In the genomic region with DNA sequence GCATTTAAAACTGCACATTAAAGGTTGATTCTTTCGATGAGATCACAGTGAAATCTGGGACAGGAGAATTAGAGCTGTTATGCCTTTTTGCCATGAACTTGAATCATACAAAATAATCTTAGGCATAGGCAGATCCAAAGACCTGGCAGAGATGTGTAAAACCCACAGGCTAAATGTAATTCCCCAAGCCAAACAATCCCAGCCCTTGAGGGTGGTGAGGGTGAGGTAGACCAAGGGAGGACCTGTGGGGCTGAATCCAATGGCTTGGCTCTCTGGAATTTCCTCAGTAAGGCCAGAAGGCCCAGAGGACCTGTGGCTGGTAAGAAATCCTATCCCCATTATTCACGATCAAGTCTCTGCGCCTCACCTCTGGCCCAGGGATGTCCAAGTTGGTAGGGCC, we compare ENCODE assay signal across 17 cellular contexts.
DNase-seq lines count a peak whose midpoint lies in the region; ATAC-seq and TF ChIP-seq lines count a peak whose summit lies in the region.
"Had no signal": no experiment of that assay in that cellular context is flagged by ENCODE, and none has a peak within 500 bp of the region (broad histone marks: within the 10 kb centered on the region; RNA-seq: fewer than 3 reads in every experiment).

No MANE protein-coding gene starts in this region.

- H3K27ac ChIP-seq in IMR-90 (ENCODE audit: insufficient read depth, low read length), result no peak overlapping the region
- H3K27ac ChIP-seq: A549 had no signal

- TF ChIP-seq CTCF in IMR-90 (conservative IDR thresholded peaks at IDR 0.05; ENCODE audit: low read depth, low read length), result no peak

- H2AFZ ChIP-seq in IMR-90 (replicated peaks; ENCODE audit: low read length, poor library complexity), result no peak overlapping the region
- H2AFZ ChIP-seq: GM23338 had no signal

- no peak overlapping the region for H3K4me3 ChIP-seq in IMR-90 (ENCODE audit: insufficient read depth, low read depth, low read length)
- H3K4me3 ChIP-seq: A549, GM23338 had no signal

- H2BK5ac ChIP-seq in IMR-90 (ENCODE audit: low read depth, low read length, poor library complexity, severe bottlenecking), result no peak overlapping the region

- no peaks in the 10 kb centered on the region for H3K27me3 Mint-ChIP-seq in stimulated activated naive B cell treated with anti-CD40 and anti-IgM and Interleukin-4, amounts not matched to agents 10 μg/mL and 1 μg/mL and 100 μg/mL, for 72 hours
- H3K27me3 Mint-ChIP-seq: CD4-positive, alpha-beta memory T cell had no signal

- BruUV-seq in IMR-90 (replicated peaks; lab: Mats Ljungman, UMichigan), result no TSS peak

- H3K23ac ChIP-seq in IMR-90 (ENCODE audit: low read depth, low read length), result no peak overlapping the region

- peak overlapping the region; percentile 37 for H3K27ac Mint-ChIP-seq in stimulated activated naive B cell treated with anti-CD40 and anti-IgM and Interleukin-4, amounts not matched to agents 10 μg/mL and 1 μg/mL and 100 μg/mL, for 72 hours
- H3K27ac Mint-ChIP-seq: GM23338, H9 had no signal

- H3K27me3 ChIP-seq in IMR-90 (ENCODE audit: control insufficient read depth, insufficient read depth, low read length), result no peaks in the 10 kb centered on the region

- dilution Hi-C loops in IMR-90 (cut with HindIII; ENCODE audit: low sequenced_read_pairs, unreplicated experiment), result no loop called here

- TF ChIP-seq RAD21 in IMR-90 (IDR thresholded peaks at IDR 0.05; ENCODE audit: low read length), result no peak

- ATAC-seq in IMR-90 (ENCODE audit: low read depth), result no peak
- ATAC-seq in stimulated activated naive B cell treated with anti-CD40 and anti-IgM and Interleukin-4, amounts not matched to agents 10 μg/mL and 1 μg/mL and 100 μg/mL, for 72 hours (replicated peaks), result no peak
- no peak for ATAC-seq in GM18907 (IDR thresholded peaks at IDR 0.05; ENCODE audit: unreplicated experiment)
- ATAC-seq: A549, GM23338, HCT116 had no signal

- no peak overlapping the region for H3K56ac ChIP-seq in IMR-90 (ENCODE audit: extremely low read depth, insufficient read depth, low read length)

- H4K5ac ChIP-seq in IMR-90 (ENCODE audit: low read depth, low read length), result peak overlapping the region; percentile 15; the same call in 1 of the 2 replicates

- no peak overlapping the region for H3K14ac ChIP-seq in IMR-90 (replicated peaks; ENCODE audit: low read depth, low read length)

- H4K8ac ChIP-seq in IMR-90 (ENCODE audit: low read depth in 2 of 2, low read length in 2 of 2), result no peak overlapping the region

- H3K4ac ChIP-seq in IMR-90 (ENCODE audit: low read depth, low read length), result peak overlapping the region; percentile 15; the same call in 1 of the 2 replicates

- peaks cover 20% of the 10 kb centered on the region for H3K4me1 ChIP-seq in IMR-90 (ENCODE audit: control insufficient read depth, insufficient read depth, low read length)

- H3K36me3 ChIP-seq in IMR-90 (ENCODE audit: control insufficient read depth, insufficient read depth, low read length), result no peaks in the 10 kb centered on the region

- no peaks in the 10 kb centered on the region for H4K20me1 ChIP-seq in IMR-90 (ENCODE audit: insufficient read depth, low read length)

- in situ Hi-C loops in IMR-90 (cut with MboI; ENCODE audit: low sequenced_read_pairs), result no loop called here

- 0 out of 2 replicates have a peak overlapping the region, but pooled peaks have one; percentile 49 for H2BK20ac ChIP-seq in IMR-90 (ENCODE audit: low read depth, low read length)

- H3K36me3 Mint-ChIP-seq in stimulated activated naive B cell treated with anti-CD40 and anti-IgM and Interleukin-4, amounts not matched to agents 10 μg/mL and 1 μg/mL and 100 μg/mL, for 72 hours, result peaks cover 19 to 41% of the 10 kb centered on the region in 2 donors

- POLR2A ChIA-PET in IMR-90 (lab: Charles Lee; ENCODE audit: unreplicated experiment), result no interaction called here

- H3K4me2 ChIP-seq in IMR-90 (ENCODE audit: low read depth, low read length), result no peak overlapping the region
- H3K4me2 ChIP-seq: A549, GM23338 had no signal

- H2BK120ac ChIP-seq in IMR-90 (ENCODE audit: low read depth, low read length), result peak overlapping the region; percentile 29; the same call in 1 of the 2 replicates

- H3K4me1 Mint-ChIP-seq in stimulated activated naive B cell treated with anti-CD40 and anti-IgM and Interleukin-4, amounts not matched to agents 10 μg/mL and 1 μg/mL and 100 μg/mL, for 72 hours, result peaks cover 3 to 5% of the 10 kb centered on the region in 2 donors
- H3K4me1 Mint-ChIP-seq: GM23338, H9 had no signal

- no peak for TF ChIP-seq POLR2A in IMR-90 (IDR thresholded peaks at IDR 0.05; ENCODE audit: low read depth, low read length)

- WGBS in IMR-90 (ENCODE audit: extremely low coverage in 2 of 2, insufficient read length in 1 of 2), 2 experiments, result no CpG with 5 or more reads among the region's 3 CpGs

- H4K91ac ChIP-seq in IMR-90 (ENCODE audit: insufficient read depth, low read depth, low read length), result peak overlapping the region; percentile 31; the same call in 1 of the 2 replicates

- peak overlapping the region; percentile 26; the same call in 1 of the 2 replicates for H2AK5ac ChIP-seq in IMR-90 (ENCODE audit: low read depth, low read length)

- peak overlapping the region; percentile 27; the same call in 2 of the 3 replicates for H2BK15ac ChIP-seq in IMR-90 (ENCODE audit: low read depth, low read length)

- H2AK9ac ChIP-seq in IMR-90 (replicated peaks; ENCODE audit: low read depth, low read length, poor library complexity), result no peak overlapping the region

- no peaks in the 10 kb centered on the region for H3K9me3 Mint-ChIP-seq in stimulated activated naive B cell treated with anti-CD40 and anti-IgM and Interleukin-4, amounts not matched to agents 10 μg/mL and 1 μg/mL and 100 μg/mL, for 72 hours
- H3K9me3 Mint-ChIP-seq: CD4-positive, alpha-beta memory T cell; GM23338; H9 had no signal

- no peak for DNase-seq in IMR-90
- DNase-seq in NCI-H226, result peak; percentile 57
- DNase-seq in stimulated activated naive B cell treated with anti-CD40 and anti-IgM and Interleukin-4, amounts not matched to agents 10 μg/mL and 1 μg/mL and 100 μg/mL, for 72 hours, result no peak
- no peak for DNase-seq in activated effector memory CD4-positive, alpha-beta T cell treated with Interleukin-2 at 50 U/mL for 16 hours
- DNase-seq in NOMO-1 treated with dmso at 0.1 percent for 144 hours (lab: John Stamatoyannopoulos, UW; ENCODE audit: unreplicated experiment), result no peak
- DNase-seq: ACHN; C1 segment of cervical spinal cord; Calu3; CD4-positive, alpha-beta memory T cell; COR-L47; DMS53; DMS79 treated with DMSO at 0.1 percent for 48 hours; H9 had no signal

- no peak overlapping the region for H3K18ac ChIP-seq in IMR-90 (ENCODE audit: low read depth, low read length)

- intact Hi-C loops in IMR-90 (cut with micrococcal nuclease), result no loop called here

- H3K79me1 ChIP-seq in IMR-90 (ENCODE audit: low read depth in 1 of 2, low read length in 2 of 2), result peaks cover 5 to 29% of the 10 kb centered on the region in 2 experiments; a peak in 3 of 4 replicates

- no peak overlapping the region for H3K4me3 Mint-ChIP-seq in stimulated activated naive B cell treated with anti-CD40 and anti-IgM and Interleukin-4, amounts not matched to agents 10 μg/mL and 1 μg/mL and 100 μg/mL, for 72 hours
- H3K4me3 Mint-ChIP-seq: CD4-positive, alpha-beta memory T cell; GM23338; H9 had no signal

- H3K9me3 ChIP-seq in IMR-90 (ENCODE audit: control insufficient read depth, insufficient read depth, low read length), result no peaks in the 10 kb centered on the region
- H3K9me3 ChIP-seq: A549 had no signal

- peaks cover 19% of the 10 kb centered on the region for H3K9me1 ChIP-seq in IMR-90 (ENCODE audit: insufficient read depth, low read length)

- CTCF ChIA-PET in IMR-90 (lab: Yijun Ruan, JAX), result no interaction called here

- H3K9ac ChIP-seq in IMR-90 (ENCODE audit: low read depth, low read length), result no peak overlapping the region

TF ChIP-seq in IMR-90, 13 proteins besides CTCF, POLR2A, EP300 and RAD21:
- TF ChIP-seq SMC3 (IDR thresholded peaks at IDR 0.05; ENCODE audit: low read depth, low read length), result no peak
- TF ChIP-seq NFE2L2 (IDR thresholded peaks at IDR 0.05; ENCODE audit: low read depth, low read length), result no peak
- TF ChIP-seq MXI1 (IDR thresholded peaks at IDR 0.05; ENCODE audit: borderline replicate concordance, low read depth, low read length), result no peak
- no peak for TF ChIP-seq CHD1 (IDR thresholded peaks at IDR 0.05; ENCODE audit: low read depth, low read length)
- no peak for TF ChIP-seq BHLHE40 (IDR thresholded peaks at IDR 0.05; ENCODE audit: low read depth, low read length)
- TF ChIP-seq RCOR1 (IDR thresholded peaks at IDR 0.05; ENCODE audit: insufficient replicate concordance, low read length), result no peak
- no peak for TF ChIP-seq MAZ (IDR thresholded peaks at IDR 0.05; ENCODE audit: borderline replicate concordance, low read depth, low read length)
- no peak for TF ChIP-seq CEBPB (IDR thresholded peaks at IDR 0.05; ENCODE audit: low read depth, low read length)
- TF ChIP-seq RFX5 (IDR thresholded peaks at IDR 0.05; ENCODE audit: low read depth, low read length), result no peak
- no peak for TF ChIP-seq MAFK (IDR thresholded peaks at IDR 0.05; ENCODE audit: low read depth, low read length)
- TF ChIP-seq FOS (IDR thresholded peaks at IDR 0.05; ENCODE audit: low read depth, low read length), result no peak
- TF ChIP-seq, protein P1, sequence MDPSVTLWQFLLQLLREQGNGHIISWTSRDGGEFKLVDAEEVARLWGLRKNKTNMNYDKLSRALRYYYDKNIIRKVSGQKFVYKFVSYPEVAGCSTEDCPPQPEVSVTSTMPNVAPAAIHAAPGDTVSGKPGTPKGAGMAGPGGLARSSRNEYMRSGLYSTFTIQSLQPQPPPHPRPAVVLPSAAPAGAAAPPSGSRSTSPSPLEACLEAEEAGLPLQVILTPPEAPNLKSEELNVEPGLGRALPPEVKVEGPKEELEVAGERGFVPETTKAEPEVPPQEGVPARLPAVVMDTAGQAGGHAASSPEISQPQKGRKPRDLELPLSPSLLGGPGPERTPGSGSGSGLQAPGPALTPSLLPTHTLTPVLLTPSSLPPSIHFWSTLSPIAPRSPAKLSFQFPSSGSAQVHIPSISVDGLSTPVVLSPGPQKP (IDR thresholded peaks at IDR 0.05; ENCODE audit: borderline replicate concordance, low read depth, low read length), result no peak
- TF ChIP-seq, protein P2, sequence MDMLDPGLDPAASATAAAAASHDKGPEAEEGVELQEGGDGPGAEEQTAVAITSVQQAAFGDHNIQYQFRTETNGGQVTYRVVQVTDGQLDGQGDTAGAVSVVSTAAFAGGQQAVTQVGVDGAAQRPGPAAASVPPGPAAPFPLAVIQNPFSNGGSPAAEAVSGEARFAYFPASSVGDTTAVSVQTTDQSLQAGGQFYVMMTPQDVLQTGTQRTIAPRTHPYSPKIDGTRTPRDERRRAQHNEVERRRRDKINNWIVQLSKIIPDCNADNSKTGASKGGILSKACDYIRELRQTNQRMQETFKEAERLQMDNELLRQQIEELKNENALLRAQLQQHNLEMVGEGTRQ (IDR thresholded peaks at IDR 0.05; ENCODE audit: low read depth, low read length), result no peak
